ENCODE assay signal across 10 cellular contexts in genomic region chr6:79601020-79601609, GRCh38. TPM values are rescaled to one million over a fixed set of nuclear protein-coding genes. Genes with fewer than 3 reads are reported as not detected.
DNase-seq lines count a peak whose midpoint lies in the region; ATAC-seq, FAIRE-seq and TF ChIP-seq lines count a peak whose summit lies in the region.
"Had no signal": no experiment of that assay in that cellular context is flagged by ENCODE, and none has a peak within 500 bp of the region (broad histone marks: within the 10 kb centered on the region; RNA-seq: fewer than 3 reads in every experiment).

No MANE protein-coding gene starts in this region.

- ATAC-seq in pancreas: peak; percentile 84 to 92 (median 87)
- ATAC-seq in HG03378 (IDR thresholded peaks at IDR 0.05; ENCODE audit: unreplicated experiment): no peak
- ATAC-seq in HG02884 (IDR thresholded peaks at IDR 0.05; ENCODE audit: unreplicated experiment): no peak
- ATAC-seq: upper lobe of right lung had no signal

- peaks cover 39% of the 10 kb centered on the region for H3K4me1 ChIP-seq in SJSA1 (replicated peaks)
- peaks cover 0 to 3% of the 10 kb centered on the region in 2 donors for H3K4me1 ChIP-seq in esophagus (ENCODE audit: control insufficient read depth in 2 of 2, insufficient read depth in 2 of 2, low read length in 1 of 2)
- H3K4me1 ChIP-seq in pancreas: peaks cover 15 to 29% (median 19%) of the 10 kb centered on the region in 3 donors
- H3K4me1 ChIP-seq: upper lobe of right lung had no signal

- H3K4me3 ChIP-seq in SJSA1: no peak overlapping the region
- no peak overlapping the region for H3K4me3 ChIP-seq in esophagus (ENCODE audit: low read depth in 1 of 2, low read length in 2 of 2)
- no peak overlapping the region for H3K4me3 ChIP-seq in pancreas
- H3K4me3 ChIP-seq: ovary, upper lobe of right lung had no signal

- FAIRE-seq in pancreas (lab: Jason Lieb, UNC): no peak

- H3K27me3 ChIP-seq in SJSA1 (replicated peaks): no peaks in the 10 kb centered on the region
- no peaks in the 10 kb centered on the region for H3K27me3 ChIP-seq in esophagus (ENCODE audit: control insufficient read depth in 1 of 2, insufficient read depth in 2 of 2, low read length in 2 of 2)
- no peaks in the 10 kb centered on the region for H3K27me3 ChIP-seq in pancreas
- H3K27me3 ChIP-seq: ovary, upper lobe of right lung had no signal

- H3K27ac ChIP-seq in SJSA1: peak overlapping the region; percentile 45; the same call in 1 of the 2 replicates
- H3K27ac ChIP-seq in esophagus (ENCODE audit: low read depth in 2 of 2, low read length in 1 of 2): peak overlapping the region; percentile 14 to 45
- H3K27ac ChIP-seq in pancreas: peak overlapping the region; percentile 41 to 85 (median 62)
- H3K27ac ChIP-seq: ovary, upper lobe of right lung had no signal

- no peak for TF ChIP-seq CTCF in pancreas (IDR thresholded peaks at IDR 0.05)

- DNase-seq in ELR (ENCODE audit: low read depth) (peak; percentile 66), SJSA1 (ENCODE audit: low read depth in 1 of 2, low spot score in 2 of 2) (peak; percentile 55 to 81), pancreas (no peak), GOT3 (lab: John Stamatoyannopoulos, UW) (no peak)
- no peak for DNase-seq in stimulated activated CD8-positive, alpha-beta memory T cell treated with anti-CD3 and anti-CD28 coated beads, Interleukin-4, amount 100 ng/mL, for 48 hours
- DNase-seq: ovary, upper lobe of right lung had no signal

- 42 to 56% methylated on average over 3 of the region's 3 CpGs for WGBS in esophagus, 2 donors
- 28 to 34% methylated on average over 3 of the region's 3 CpGs for WGBS in pancreas, 2 donors

- H3K36me3 ChIP-seq in SJSA1: no peaks in the 10 kb centered on the region
- no peaks in the 10 kb centered on the region for H3K36me3 ChIP-seq in esophagus (ENCODE audit: control insufficient read depth in 2 of 2, insufficient read depth in 2 of 2, low read length in 1 of 2)
- no peaks in the 10 kb centered on the region for H3K36me3 ChIP-seq in pancreas
- H3K36me3 ChIP-seq: ovary, upper lobe of right lung had no signal

- intact Hi-C loops in pancreas (cut with DNase I): no loop called here

- H3K9me3 ChIP-seq in SJSA1 (replicated peaks) (no peaks in the 10 kb centered on the region), esophagus (ENCODE audit: control insufficient read depth in 2 of 2, insufficient read depth in 1 of 2, low read depth in 1 of 2, low read length in 1 of 2) (peaks cover 0 to 2% of the 10 kb centered on the region in 2 donors), pancreas (no peaks in the 10 kb centered on the region)
- H3K9me3 ChIP-seq: ovary, upper lobe of right lung had no signal

RNA-seq across cellular contexts. Expression of gene SH3BGRL2, which starts 30.0 kb away (rescaled TPM):
- total RNA-seq in SJSA1 (2014; rRNA removed; shearing (Covaris generic)): 4.7 and 6.8 TPM in 2 replicates
- polyA plus RNA-seq in esophagus (10 to 100 TPM; 28.8 to 52.5 TPM), pancreas (10 to 100 TPM in 1 of 2 donors, 1 to 10 TPM in 1; 6.1 to 11.7 TPM)
- 10 to 100 TPM in 5 of 6 donors, 1 to 10 TPM in 1; 6.7 to 22.1 (median 12.1) TPM for total RNA-seq in pancreas

Comparison
In these comparisons a context has a peak if more than half of its experiments do, and no peak if none do; other contexts are left out.
1. DNase-seq: peak in ELR (single experiment) and SJSA1 (2 of 2); none in pancreas (0 of 6), GOT3 (single experiment) and stimulated activated CD8-positive, alpha-beta memory T cell treated with anti-CD3 and anti-CD28 coated beads, Interleukin-4, amount 100 ng/mL, for 48 hours (single experiment).
2. ATAC-seq: peak in pancreas (4 of 4); none in HG03378 (single experiment) and HG02884 (single experiment).
3. Peak in every context shown above with its lines, with median percentiles within 50 percentile points of each other: H3K27ac ChIP-seq.